ENCODE assay signal across 1 cellular context in the genomic region with DNA sequence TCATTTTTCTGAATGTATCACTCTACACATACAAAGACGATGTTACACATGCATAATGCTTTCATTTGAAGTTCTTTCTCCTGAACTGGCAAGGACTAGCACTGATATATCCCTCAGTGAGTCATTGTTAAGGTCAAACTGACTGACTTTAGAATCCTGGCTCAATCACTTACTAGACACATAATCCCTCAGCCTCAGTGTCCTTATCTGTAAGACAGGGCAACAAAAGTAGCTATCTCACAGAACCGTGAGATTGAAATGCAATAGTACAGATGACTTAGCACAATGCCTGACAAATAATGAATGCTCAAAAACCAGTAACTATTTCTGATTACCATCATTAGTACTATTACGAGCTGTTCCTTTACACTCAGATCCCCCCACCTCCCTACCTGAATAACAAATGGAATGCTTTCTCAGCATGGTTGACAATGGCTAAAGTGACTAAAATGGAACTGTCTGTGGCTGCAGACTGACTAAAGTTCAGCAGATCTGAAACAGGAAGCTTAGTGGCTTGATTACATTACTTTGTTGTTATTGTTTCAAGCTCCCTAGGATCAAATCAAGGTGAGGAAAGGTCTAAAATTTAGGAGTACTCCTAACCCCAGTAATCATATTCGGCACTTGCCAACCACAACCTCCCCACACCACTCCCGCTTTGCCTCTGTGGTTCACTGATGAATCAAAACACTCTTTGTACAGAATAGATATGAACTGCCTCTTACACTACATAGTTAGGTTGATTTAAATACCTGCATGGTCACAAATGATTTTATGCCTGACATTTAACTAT.
A peak's percentile ranks its signal among the peaks of the same experiment; 100 is the strongest.
TF ChIP-seq lines count a peak whose summit lies in the region.

No MANE protein-coding gene starts in this region.

TF ChIP-seq in K562, 482 proteins besides CTCF, POLR2A, EP300 and RAD21 (continued from another document and continues in another):
- TF ChIP-seq, protein P1, sequence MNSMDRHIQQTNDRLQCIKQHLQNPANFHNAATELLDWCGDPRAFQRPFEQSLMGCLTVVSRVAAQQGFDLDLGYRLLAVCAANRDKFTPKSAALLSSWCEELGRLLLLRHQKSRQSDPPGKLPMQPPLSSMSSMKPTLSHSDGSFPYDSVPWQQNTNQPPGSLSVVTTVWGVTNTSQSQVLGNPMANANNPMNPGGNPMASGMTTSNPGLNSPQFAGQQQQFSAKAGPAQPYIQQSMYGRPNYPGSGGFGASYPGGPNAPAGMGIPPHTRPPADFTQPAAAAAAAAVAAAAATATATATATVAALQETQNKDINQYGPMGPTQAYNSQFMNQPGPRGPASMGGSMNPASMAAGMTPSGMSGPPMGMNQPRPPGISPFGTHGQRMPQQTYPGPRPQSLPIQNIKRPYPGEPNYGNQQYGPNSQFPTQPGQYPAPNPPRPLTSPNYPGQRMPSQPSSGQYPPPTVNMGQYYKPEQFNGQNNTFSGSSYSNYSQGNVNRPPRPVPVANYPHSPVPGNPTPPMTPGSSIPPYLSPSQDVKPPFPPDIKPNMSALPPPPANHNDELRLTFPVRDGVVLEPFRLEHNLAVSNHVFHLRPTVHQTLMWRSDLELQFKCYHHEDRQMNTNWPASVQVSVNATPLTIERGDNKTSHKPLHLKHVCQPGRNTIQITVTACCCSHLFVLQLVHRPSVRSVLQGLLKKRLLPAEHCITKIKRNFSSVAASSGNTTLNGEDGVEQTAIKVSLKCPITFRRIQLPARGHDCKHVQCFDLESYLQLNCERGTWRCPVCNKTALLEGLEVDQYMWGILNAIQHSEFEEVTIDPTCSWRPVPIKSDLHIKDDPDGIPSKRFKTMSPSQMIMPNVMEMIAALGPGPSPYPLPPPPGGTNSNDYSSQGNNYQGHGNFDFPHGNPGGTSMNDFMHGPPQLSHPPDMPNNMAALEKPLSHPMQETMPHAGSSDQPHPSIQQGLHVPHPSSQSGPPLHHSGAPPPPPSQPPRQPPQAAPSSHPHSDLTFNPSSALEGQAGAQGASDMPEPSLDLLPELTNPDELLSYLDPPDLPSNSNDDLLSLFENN (IDR thresholded peaks at IDR 0.05; ENCODE audit: low read depth in 2 of 2, low read length in 2 of 2): peak in 1 of 2 experiments; percentile 70; a peak in 1 of 4 replicates
- TF ChIP-seq, protein P2, sequence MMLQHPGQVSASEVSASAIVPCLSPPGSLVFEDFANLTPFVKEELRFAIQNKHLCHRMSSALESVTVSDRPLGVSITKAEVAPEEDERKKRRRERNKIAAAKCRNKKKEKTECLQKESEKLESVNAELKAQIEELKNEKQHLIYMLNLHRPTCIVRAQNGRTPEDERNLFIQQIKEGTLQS (IDR thresholded peaks at IDR 0.05): peak; percentile 83
- TF ChIP-seq, protein P2 (CRISPR knock-in tag; conservative IDR thresholded peaks at IDR 0.05): no peak
- TF ChIP-seq ZNF445 (CRISPR knock-in tag; IDR thresholded peaks at IDR 0.05; ENCODE audit: low read depth): no peak
- TF ChIP-seq STAT5A (IDR thresholded peaks at IDR 0.05; ENCODE audit: borderline replicate concordance, low read length): peak; percentile 70; the same call in 1 of the 2 replicates
- TF ChIP-seq ZZZ3 (IDR thresholded peaks at IDR 0.05): no peak
- TF ChIP-seq TBP (optimal IDR thresholded peaks at IDR 0.05; ENCODE audit: low read depth, low read length): no peak
- no peak for TF ChIP-seq GATAD2A (IDR thresholded peaks at IDR 0.05)
- no peak for TF ChIP-seq DIDO1 (tag; IDR thresholded peaks at IDR 0.05; ENCODE audit: low read depth)
- TF ChIP-seq, protein P3, sequence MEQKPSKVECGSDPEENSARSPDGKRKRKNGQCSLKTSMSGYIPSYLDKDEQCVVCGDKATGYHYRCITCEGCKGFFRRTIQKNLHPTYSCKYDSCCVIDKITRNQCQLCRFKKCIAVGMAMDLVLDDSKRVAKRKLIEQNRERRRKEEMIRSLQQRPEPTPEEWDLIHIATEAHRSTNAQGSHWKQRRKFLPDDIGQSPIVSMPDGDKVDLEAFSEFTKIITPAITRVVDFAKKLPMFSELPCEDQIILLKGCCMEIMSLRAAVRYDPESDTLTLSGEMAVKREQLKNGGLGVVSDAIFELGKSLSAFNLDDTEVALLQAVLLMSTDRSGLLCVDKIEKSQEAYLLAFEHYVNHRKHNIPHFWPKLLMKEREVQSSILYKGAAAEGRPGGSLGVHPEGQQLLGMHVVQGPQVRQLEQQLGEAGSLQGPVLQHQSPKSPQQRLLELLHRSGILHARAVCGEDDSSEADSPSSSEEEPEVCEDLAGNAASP (IDR thresholded peaks at IDR 0.05): no peak
- TF ChIP-seq HNRNPH1 (optimal IDR thresholded peaks at IDR 0.05; ENCODE audit: low read depth, low read length): no peak
- TF ChIP-seq PTTG1 (tag; IDR thresholded peaks at IDR 0.05; ENCODE audit: low read depth): no peak
- TF ChIP-seq POLR2AphosphoS2 (IDR thresholded peaks at IDR 0.05; ENCODE audit: low read length): no peak
- peak; percentile 98 for TF ChIP-seq HDAC2 (IDR thresholded peaks at IDR 0.05)
- no peak for TF ChIP-seq ILK (tag; IDR thresholded peaks at IDR 0.05; ENCODE audit: borderline replicate concordance, low read depth)
- no peak for TF ChIP-seq CBX1 (IDR thresholded peaks at IDR 0.05; ENCODE audit: low read depth)
- no peak for TF ChIP-seq PRPF4 (IDR thresholded peaks at IDR 0.05; ENCODE audit: insufficient read depth, low read depth, low read length, poor library complexity, severe bottlenecking)
- TF ChIP-seq, protein P4, sequence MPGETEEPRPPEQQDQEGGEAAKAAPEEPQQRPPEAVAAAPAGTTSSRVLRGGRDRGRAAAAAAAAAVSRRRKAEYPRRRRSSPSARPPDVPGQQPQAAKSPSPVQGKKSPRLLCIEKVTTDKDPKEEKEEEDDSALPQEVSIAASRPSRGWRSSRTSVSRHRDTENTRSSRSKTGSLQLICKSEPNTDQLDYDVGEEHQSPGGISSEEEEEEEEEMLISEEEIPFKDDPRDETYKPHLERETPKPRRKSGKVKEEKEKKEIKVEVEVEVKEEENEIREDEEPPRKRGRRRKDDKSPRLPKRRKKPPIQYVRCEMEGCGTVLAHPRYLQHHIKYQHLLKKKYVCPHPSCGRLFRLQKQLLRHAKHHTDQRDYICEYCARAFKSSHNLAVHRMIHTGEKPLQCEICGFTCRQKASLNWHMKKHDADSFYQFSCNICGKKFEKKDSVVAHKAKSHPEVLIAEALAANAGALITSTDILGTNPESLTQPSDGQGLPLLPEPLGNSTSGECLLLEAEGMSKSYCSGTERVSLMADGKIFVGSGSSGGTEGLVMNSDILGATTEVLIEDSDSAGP (CRISPR knock-in tag; IDR thresholded peaks at IDR 0.05): no peak
- TF ChIP-seq MAFG (tag; conservative IDR thresholded peaks at IDR 0.05): peak; percentile 84
- TF ChIP-seq ZFP1 (CRISPR knock-in tag; IDR thresholded peaks at IDR 0.05): no peak
- no peak for TF ChIP-seq ZNF507 (tag; conservative IDR thresholded peaks at IDR 0.05)
- TF ChIP-seq TAF7 (tag; IDR thresholded peaks at IDR 0.05): no peak
- TF ChIP-seq, protein P5, sequence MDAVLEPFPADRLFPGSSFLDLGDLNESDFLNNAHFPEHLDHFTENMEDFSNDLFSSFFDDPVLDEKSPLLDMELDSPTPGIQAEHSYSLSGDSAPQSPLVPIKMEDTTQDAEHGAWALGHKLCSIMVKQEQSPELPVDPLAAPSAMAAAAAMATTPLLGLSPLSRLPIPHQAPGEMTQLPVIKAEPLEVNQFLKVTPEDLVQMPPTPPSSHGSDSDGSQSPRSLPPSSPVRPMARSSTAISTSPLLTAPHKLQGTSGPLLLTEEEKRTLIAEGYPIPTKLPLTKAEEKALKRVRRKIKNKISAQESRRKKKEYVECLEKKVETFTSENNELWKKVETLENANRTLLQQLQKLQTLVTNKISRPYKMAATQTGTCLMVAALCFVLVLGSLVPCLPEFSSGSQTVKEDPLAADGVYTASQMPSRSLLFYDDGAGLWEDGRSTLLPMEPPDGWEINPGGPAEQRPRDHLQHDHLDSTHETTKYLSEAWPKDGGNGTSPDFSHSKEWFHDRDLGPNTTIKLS (IDR thresholded peaks at IDR 0.05; ENCODE audit: borderline replicate concordance, low read depth): no peak
- TF ChIP-seq DDX20 (tag; IDR thresholded peaks at IDR 0.05; ENCODE audit: low read depth): no peak
- TF ChIP-seq FOXK2 (conservative IDR thresholded peaks at IDR 0.05 in 1 of 2, IDR thresholded peaks at IDR 0.05 in 1 of 2; ENCODE audit: low read depth in 2 of 2): no peak
- TF ChIP-seq CC2D1A (IDR thresholded peaks at IDR 0.05): no peak
- no peak for TF ChIP-seq ZNF766 (CRISPR knock-in tag; conservative IDR thresholded peaks at IDR 0.05)
- no peak for TF ChIP-seq ZNF584 (CRISPR knock-in tag; IDR thresholded peaks at IDR 0.05; ENCODE audit: low read depth)
- TF ChIP-seq, protein P6, sequence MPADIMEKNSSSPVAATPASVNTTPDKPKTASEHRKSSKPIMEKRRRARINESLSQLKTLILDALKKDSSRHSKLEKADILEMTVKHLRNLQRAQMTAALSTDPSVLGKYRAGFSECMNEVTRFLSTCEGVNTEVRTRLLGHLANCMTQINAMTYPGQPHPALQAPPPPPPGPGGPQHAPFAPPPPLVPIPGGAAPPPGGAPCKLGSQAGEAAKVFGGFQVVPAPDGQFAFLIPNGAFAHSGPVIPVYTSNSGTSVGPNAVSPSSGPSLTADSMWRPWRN (IDR thresholded peaks at IDR 0.05; ENCODE audit: low read depth): 0 out of 2 replicates have a peak, but pooled peaks have one; percentile 46
- no peak for TF ChIP-seq POLR3G (IDR thresholded peaks at IDR 0.05; ENCODE audit: extremely low read depth, insufficient read length, insufficient replicate concordance)
- no peak for TF ChIP-seq FOXA1 (IDR thresholded peaks at IDR 0.05; ENCODE audit: borderline replicate concordance)
- TF ChIP-seq, protein P7, sequence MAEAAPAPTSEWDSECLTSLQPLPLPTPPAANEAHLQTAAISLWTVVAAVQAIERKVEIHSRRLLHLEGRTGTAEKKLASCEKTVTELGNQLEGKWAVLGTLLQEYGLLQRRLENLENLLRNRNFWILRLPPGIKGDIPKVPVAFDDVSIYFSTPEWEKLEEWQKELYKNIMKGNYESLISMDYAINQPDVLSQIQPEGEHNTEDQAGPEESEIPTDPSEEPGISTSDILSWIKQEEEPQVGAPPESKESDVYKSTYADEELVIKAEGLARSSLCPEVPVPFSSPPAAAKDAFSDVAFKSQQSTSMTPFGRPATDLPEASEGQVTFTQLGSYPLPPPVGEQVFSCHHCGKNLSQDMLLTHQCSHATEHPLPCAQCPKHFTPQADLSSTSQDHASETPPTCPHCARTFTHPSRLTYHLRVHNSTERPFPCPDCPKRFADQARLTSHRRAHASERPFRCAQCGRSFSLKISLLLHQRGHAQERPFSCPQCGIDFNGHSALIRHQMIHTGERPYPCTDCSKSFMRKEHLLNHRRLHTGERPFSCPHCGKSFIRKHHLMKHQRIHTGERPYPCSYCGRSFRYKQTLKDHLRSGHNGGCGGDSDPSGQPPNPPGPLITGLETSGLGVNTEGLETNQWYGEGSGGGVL (CRISPR knock-in tag; IDR thresholded peaks at IDR 0.05): no peak
- no peak for TF ChIP-seq KLF13 (tag; IDR thresholded peaks at IDR 0.05; ENCODE audit: borderline replicate concordance, low read depth)
- TF ChIP-seq, protein P8, sequence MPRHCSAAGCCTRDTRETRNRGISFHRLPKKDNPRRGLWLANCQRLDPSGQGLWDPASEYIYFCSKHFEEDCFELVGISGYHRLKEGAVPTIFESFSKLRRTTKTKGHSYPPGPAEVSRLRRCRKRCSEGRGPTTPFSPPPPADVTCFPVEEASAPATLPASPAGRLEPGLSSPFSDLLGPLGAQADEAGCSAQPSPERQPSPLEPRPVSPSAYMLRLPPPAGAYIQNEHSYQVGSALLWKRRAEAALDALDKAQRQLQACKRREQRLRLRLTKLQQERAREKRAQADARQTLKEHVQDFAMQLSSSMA (CRISPR knock-in tag; IDR thresholded peaks at IDR 0.05): no peak
- TF ChIP-seq TFAM (CRISPR knock-in tag; conservative IDR thresholded peaks at IDR 0.05): no peak
- no peak for TF ChIP-seq LARP7 (IDR thresholded peaks at IDR 0.05)
- TF ChIP-seq SOX6 (IDR thresholded peaks at IDR 0.05): peak; percentile 85
- no peak for TF ChIP-seq PPARD (CRISPR knock-in tag; IDR thresholded peaks at IDR 0.05)
- TF ChIP-seq NFRKB (IDR thresholded peaks at IDR 0.05; ENCODE audit: low read depth): no peak
- no peak for TF ChIP-seq ZNF76 (CRISPR knock-in tag; IDR thresholded peaks at IDR 0.05; ENCODE audit: borderline replicate concordance)
- TF ChIP-seq SUPT5H (IDR thresholded peaks at IDR 0.05): no peak
- peak; percentile 88 for TF ChIP-seq ARID1B (IDR thresholded peaks at IDR 0.05)
- peak; percentile 38; the same call in 1 of the 2 replicates for TF ChIP-seq BCOR (IDR thresholded peaks at IDR 0.05)
- TF ChIP-seq, protein P9, sequence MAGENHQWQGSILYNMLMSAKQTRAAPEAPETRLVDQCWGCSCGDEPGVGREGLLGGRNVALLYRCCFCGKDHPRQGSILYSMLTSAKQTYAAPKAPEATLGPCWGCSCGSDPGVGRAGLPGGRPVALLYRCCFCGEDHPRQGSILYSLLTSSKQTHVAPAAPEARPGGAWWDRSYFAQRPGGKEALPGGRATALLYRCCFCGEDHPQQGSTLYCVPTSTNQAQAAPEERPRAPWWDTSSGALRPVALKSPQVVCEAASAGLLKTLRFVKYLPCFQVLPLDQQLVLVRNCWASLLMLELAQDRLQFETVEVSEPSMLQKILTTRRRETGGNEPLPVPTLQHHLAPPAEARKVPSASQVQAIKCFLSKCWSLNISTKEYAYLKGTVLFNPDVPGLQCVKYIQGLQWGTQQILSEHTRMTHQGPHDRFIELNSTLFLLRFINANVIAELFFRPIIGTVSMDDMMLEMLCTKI (IDR thresholded peaks at IDR 0.05; ENCODE audit: partially characterized antibody): no peak
- TF ChIP-seq, protein P10, sequence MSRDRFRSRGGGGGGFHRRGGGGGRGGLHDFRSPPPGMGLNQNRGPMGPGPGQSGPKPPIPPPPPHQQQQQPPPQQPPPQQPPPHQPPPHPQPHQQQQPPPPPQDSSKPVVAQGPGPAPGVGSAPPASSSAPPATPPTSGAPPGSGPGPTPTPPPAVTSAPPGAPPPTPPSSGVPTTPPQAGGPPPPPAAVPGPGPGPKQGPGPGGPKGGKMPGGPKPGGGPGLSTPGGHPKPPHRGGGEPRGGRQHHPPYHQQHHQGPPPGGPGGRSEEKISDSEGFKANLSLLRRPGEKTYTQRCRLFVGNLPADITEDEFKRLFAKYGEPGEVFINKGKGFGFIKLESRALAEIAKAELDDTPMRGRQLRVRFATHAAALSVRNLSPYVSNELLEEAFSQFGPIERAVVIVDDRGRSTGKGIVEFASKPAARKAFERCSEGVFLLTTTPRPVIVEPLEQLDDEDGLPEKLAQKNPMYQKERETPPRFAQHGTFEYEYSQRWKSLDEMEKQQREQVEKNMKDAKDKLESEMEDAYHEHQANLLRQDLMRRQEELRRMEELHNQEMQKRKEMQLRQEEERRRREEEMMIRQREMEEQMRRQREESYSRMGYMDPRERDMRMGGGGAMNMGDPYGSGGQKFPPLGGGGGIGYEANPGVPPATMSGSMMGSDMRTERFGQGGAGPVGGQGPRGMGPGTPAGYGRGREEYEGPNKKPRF (IDR thresholded peaks at IDR 0.05; ENCODE audit: low read depth, low read length): no peak
- TF ChIP-seq KDM1A (IDR thresholded peaks at IDR 0.05): peak; percentile 99
- peak; percentile 73 for TF ChIP-seq DACH1 (IDR thresholded peaks at IDR 0.05; ENCODE audit: partially characterized antibody)
- TF ChIP-seq GTF2F1 (IDR thresholded peaks at IDR 0.05; ENCODE audit: low read depth, low read length): no peak
